In genomic region chr16:11340710-11341109, GRCh38 we compare ENCODE assay signal across 1 cellular context.
TF ChIP-seq lines count a peak whose summit lies in the region.

No MANE protein-coding gene starts in this region.

TF ChIP-seq in H1, 55 proteins besides CTCF, POLR2A, EP300 and RAD21:
- no peak for TF ChIP-seq CHD1 (IDR thresholded peaks at IDR 0.05; ENCODE audit: low read depth, low read length)
- no peak for TF ChIP-seq TAF7 (optimal IDR thresholded peaks at IDR 0.05; ENCODE audit: borderline replicate concordance, low read depth, low read length)
- peak; percentile 56; the same call in 1 of the 2 replicates for TF ChIP-seq E2F6 (IDR thresholded peaks at IDR 0.05)
- no peak for TF ChIP-seq GABPA (IDR thresholded peaks at IDR 0.05; ENCODE audit: borderline replicate concordance, insufficient read depth, low read length)
- no peak for TF ChIP-seq NRF1 (IDR thresholded peaks at IDR 0.05; ENCODE audit: low read depth, low read length)
- TF ChIP-seq BCL11A (IDR thresholded peaks at IDR 0.05; ENCODE audit: low read depth in 2 of 2, low read length in 2 of 2): no peak
